ENCODE assay signal across 7 cellular contexts in genomic region chr9:89318123-89319014, GRCh38. TPM values are rescaled to one million over a fixed set of nuclear protein-coding genes. Genes with fewer than 3 reads are reported as not detected.
DNase-seq lines count a peak whose midpoint lies in the region; ATAC-seq and TF ChIP-seq lines count a peak whose summit lies in the region.

TSS of gene SECISBP2 (plus strand) at chr9:89318500. CDS start at chr9:89318577, 77 bp downstream.

- ATAC-seq in GM18508 (IDR thresholded peaks at IDR 0.05; ENCODE audit: insufficient read depth, unreplicated experiment) (peak; percentile 54), HG03025 (IDR thresholded peaks at IDR 0.05; ENCODE audit: low FRiP score, unreplicated experiment) (peak; percentile 87)

- TF ChIP-seq CTCF in astrocyte of the cerebellum (IDR thresholded peaks at IDR 0.05; ENCODE audit: low read depth, low read length, missing control alignments) = peak; percentile 76

- in situ Hi-C loops in astrocyte of the cerebellum (cut with HindIII; ENCODE audit: low sequenced_read_pairs) = loop anchor here (10.0 kb wide), 1 partner anchor 616 kb away; no protein-coding TSS in a partner anchor

- DNase-seq in NCI-H2029 treated with DMSO at 0.1 percent for 48 hours (lab: John Stamatoyannopoulos, UW) (peak; percentile 88), T-helper 9 cell (peak; percentile 89), astrocyte of the cerebellum (ENCODE audit: low read depth) (peak; percentile 95), hepatic stellate cell (ENCODE audit: low spot score) (peak; percentile 89), renal cortical epithelial cell (ENCODE audit: low read depth) (peak; percentile 90)

- H3K4me3 ChIP-seq in astrocyte of the cerebellum (ENCODE audit: low read depth, low read length) = peak within 1 kb of the TSS; percentile 68

RNA-seq across cellular contexts. Expression of gene SECISBP2, which starts in this region (rescaled TPM):
- 23.8 and 41.0 TPM in 2 replicates for total RNA-seq in renal cortical epithelial cell

Comparison
In these comparisons a context has a peak if more than half of its experiments do, and no peak if none do; other contexts are left out.
1. Peak in every context shown above with its lines: DNase-seq, ATAC-seq and H3K4me3 ChIP-seq.